8 cellular contexts compared by ENCODE assay signal in genomic region chr12:103840399-103840880, GRCh38. TPM values are rescaled to one million over a fixed set of nuclear protein-coding genes. Genes with fewer than 3 reads are reported as not detected.
DNase-seq lines count a peak whose midpoint lies in the region; ATAC-seq, FAIRE-seq and TF ChIP-seq lines count a peak whose summit lies in the region.

No MANE protein-coding gene starts in this region.

- no peak overlapping the region for H3K27ac Mint-ChIP-seq in WTC11

- FAIRE-seq in GM19239 (lab: Jason Lieb, UNC), result no peak

- H3K9ac ChIP-seq in neuronal stem cell (ENCODE audit: low read depth, low read length, poor library complexity), result peak overlapping the region; percentile 95

- peak overlapping the region; percentile 100 for H3K23ac ChIP-seq in neuronal stem cell (ENCODE audit: low read depth, low read length, poor library complexity)

- no peak for TF ChIP-seq POLR2A in esophagus muscularis mucosa (IDR thresholded peaks at IDR 0.05; ENCODE audit: low read depth)

- TF ChIP-seq CTCF in C4-2B (conservative IDR thresholded peaks at IDR 0.05) (no peak), WTC11 (IDR thresholded peaks at IDR 0.05) (no peak), esophagus muscularis mucosa (IDR thresholded peaks at IDR 0.05) (no peak)

- no peak overlapping the region for H4K91ac ChIP-seq in neuronal stem cell (ENCODE audit: low read depth, low read length, poor library complexity)

- peaks cover 27% of the 10 kb centered on the region for H3K4me1 Mint-ChIP-seq in WTC11

- H3K9me3 Mint-ChIP-seq in WTC11, result no peaks in the 10 kb centered on the region

- peak overlapping the region; percentile 89 for H3K18ac ChIP-seq in neuronal stem cell (ENCODE audit: low read length)

- H2BK120ac ChIP-seq in neuronal stem cell (ENCODE audit: low read depth, low read length), result no peak overlapping the region

- H3K27me3 ChIP-seq in esophagus muscularis mucosa, result no peaks in the 10 kb centered on the region
- H3K27me3 ChIP-seq in neuronal stem cell (ENCODE audit: control insufficient read depth in 3 of 3, insufficient read depth in 3 of 3, low read depth in 1 of 3, low read length in 3 of 3), result peaks cover 0 to 7% (median 7%) of the 10 kb centered on the region in 3 experiments

- H4K8ac ChIP-seq in neuronal stem cell (ENCODE audit: low read depth, low read length), result no peak overlapping the region

- peak overlapping the region; percentile 53 for H2AK5ac ChIP-seq in neuronal stem cell (ENCODE audit: low read depth, low read length)

- DNase-seq in GM19239 (ENCODE audit: insufficient read length, low spot score), result peak; percentile 8
- peak; percentile 15 for DNase-seq in WTC11 (ENCODE audit: low spot score)
- DNase-seq in esophagus muscularis mucosa (ENCODE audit: extremely low spot score), result no peak
- no peak for DNase-seq in neuronal stem cell (ENCODE audit: low spot score)
- no peak for DNase-seq in NCI-H1436 (lab: John Stamatoyannopoulos, UW)
- DNase-seq in NCI-H187 treated with DMSO at 0.1 percent for 48 hours (lab: John Stamatoyannopoulos, UW), result no peak

- H3K79me1 ChIP-seq in neuronal stem cell (ENCODE audit: low read depth, low read length), result no peaks in the 10 kb centered on the region

- POLR2A ChIA-PET in WTC11 (lab: Charles Lee), result interaction anchor here (0.6 to 1.6 kb wide), 3 partner anchors 47 to 223 kb away, joined by 3 to 7 read pairs (median 3); partner anchors contain the start of gene HSP90B1

- peak overlapping the region; percentile 84 to 100 (median 94) for H3K4me3 ChIP-seq in esophagus muscularis mucosa
- peak overlapping the region; percentile 72 to 87 for H3K4me3 ChIP-seq in neuronal stem cell (ENCODE audit: low read length in 2 of 2)

- peak overlapping the region; percentile 78 for H3K27ac ChIP-seq in C4-2B
- H3K27ac ChIP-seq in esophagus muscularis mucosa (replicated peaks in 1 of 4), result peak overlapping the region; percentile 90 to 97 (median 96)
- H3K27ac ChIP-seq in neuronal stem cell (replicated peaks; ENCODE audit: low read length), result no peak overlapping the region

- H3K14ac ChIP-seq in neuronal stem cell (ENCODE audit: low read length), result no peak overlapping the region

- no peak overlapping the region for H2BK12ac ChIP-seq in neuronal stem cell (ENCODE audit: low read length)

- H2AFZ ChIP-seq in neuronal stem cell (ENCODE audit: low read length), result peak overlapping the region; percentile 98

- no peak overlapping the region for H2BK15ac ChIP-seq in neuronal stem cell (ENCODE audit: low read length)

- no peak overlapping the region for H3K4ac ChIP-seq in neuronal stem cell (ENCODE audit: low read length)

- H3K36me3 Mint-ChIP-seq in WTC11, result peaks cover 8% of the 10 kb centered on the region

- peak overlapping the region; percentile 99 for H3K4me2 ChIP-seq in neuronal stem cell (ENCODE audit: insufficient read depth, low read length, poor library complexity, severe bottlenecking)

- H3K36me3 ChIP-seq in esophagus muscularis mucosa, result peaks cover 0 to 17% (median 2%) of the 10 kb centered on the region in 4 donors
- no peaks in the 10 kb centered on the region for H3K36me3 ChIP-seq in neuronal stem cell (replicated peaks in 1 of 2; ENCODE audit: control insufficient read depth in 2 of 2, insufficient read depth in 2 of 2, low read length in 2 of 2)

- TF ChIP-seq EP300 in esophagus muscularis mucosa (IDR thresholded peaks at IDR 0.05), result no peak

- peak overlapping the region; percentile 86 for H3K4me3 Mint-ChIP-seq in WTC11

- CTCF ChIA-PET in WTC11 (lab: Charles Lee), result interaction anchor here (0.6 to 1.8 kb wide), 5 partner anchors 21 to 269 kb away, joined by 3 to 7 read pairs (median 4); no protein-coding TSS in a partner anchor

- 1% methylated on average over 24 of the region's 29 CpGs for WGBS in esophagus muscularis mucosa
- whole genome bisulfite sequencing in neuronal stem cell (ENCODE audit: extremely low coverage in 2 of 2, insufficient read length in 2 of 2, insufficient replicate concordance in 1 of 2), 2 donors, result no CpG with 5 or more reads among the region's 29 CpGs

- intact Hi-C loops in esophagus muscularis mucosa (cut with DNase I), result no loop called here

- H3K27me3 Mint-ChIP-seq in WTC11 (ENCODE audit: low read depth), result peaks cover 6% of the 10 kb centered on the region; the same call in 1 of the 2 replicates

- H3K4me1 ChIP-seq in esophagus muscularis mucosa (peaks cover 16 to 69% (median 55%) of the 10 kb centered on the region in 4 donors), neuronal stem cell (ENCODE audit: control insufficient read depth in 2 of 2, insufficient read depth in 1 of 2, low read depth in 1 of 2, low read length in 2 of 2) (peaks cover under 1 to 1% of the 10 kb centered on the region in 2 donors)

- H2BK5ac ChIP-seq in neuronal stem cell (ENCODE audit: low read length), result no peak overlapping the region

- H3K9me3 ChIP-seq in esophagus muscularis mucosa (no peaks in the 10 kb centered on the region), neuronal stem cell (replicated peaks in 1 of 2; ENCODE audit: control insufficient read depth in 2 of 2, insufficient read depth in 1 of 2, low read depth in 1 of 2, low read length in 2 of 2) (no peaks in the 10 kb centered on the region)

- ATAC-seq in HG03354 (IDR thresholded peaks at IDR 0.05; ENCODE audit: poor library complexity, severe bottlenecking, unreplicated experiment), result peak; percentile 37
- no peak for ATAC-seq in WTC11

TF ChIP-seq in WTC11, 78 proteins besides CTCF, POLR2A, EP300 and RAD21:
- TF ChIP-seq HMGXB4 (CRISPR knock-in tag; IDR thresholded peaks at IDR 0.05), result peak; percentile 44; the same call in 1 of the 2 replicates
- TF ChIP-seq NR3C1 (CRISPR knock-in tag; conservative IDR thresholded peaks at IDR 0.05; ENCODE audit: low read depth), result no peak
TF ChIP-seq in WTC11: peak in this region for 1.

RNA-seq across cellular contexts. Expression of gene NT5DC3, which starts 0.6 kb away (rescaled TPM):
- total RNA-seq in WTC11 (2021) (12.2 to 12.8 TPM (median 12.5 TPM) in 3 replicates), esophagus muscularis mucosa (100 to 1,000 TPM; 169 to 275 (median 195) TPM)
- polyA plus RNA-seq in neuronal stem cell (2013, experiment 1 of 2), result 2.2 TPM
- 2.2 TPM for polyA plus RNA-seq in neuronal stem cell (2013, experiment 2 of 2)

Comparison
In these comparisons a context has a peak if more than half of its experiments do, and no peak if none do; other contexts are left out.
1. DNase-seq: peak in GM19239 (single experiment) and WTC11 (single experiment); none in esophagus muscularis mucosa (single experiment), neuronal stem cell (single experiment), NCI-H1436 (single experiment) and NCI-H187 treated with DMSO at 0.1 percent for 48 hours (single experiment).
2. RNA of gene NT5DC3, which starts 0.6 kb away (total RNA-seq): 169 to 275 TPM in esophagus muscularis mucosa; 12.2 to 12.8 TPM in WTC11; every median in the first group is over 10 times any median in the second.